In genomic region chr3:191306428-191306827, GRCh38 we compare ENCODE assay signal across 26 cellular contexts. TPM values are rescaled to one million over a fixed set of nuclear protein-coding genes. Genes with fewer than 3 reads are reported as not detected.
A peak's percentile ranks its signal among the peaks of the same experiment; 100 is the strongest.
DNase-seq lines count a peak whose midpoint lies in the region; ATAC-seq lines count a peak whose summit lies in the region.
"Had no signal": no experiment of that assay in that cellular context is flagged by ENCODE, and none has a peak within 500 bp of the region (broad histone marks: within the 10 kb centered on the region; RNA-seq: fewer than 3 reads in every experiment).

No MANE protein-coding gene starts in this region.

- H3K79me1 ChIP-seq in mesenchymal stem cell (replicated peaks; ENCODE audit: low read length, poor library complexity, severe bottlenecking), result no peaks in the 10 kb centered on the region

- H3K4me3 ChIP-seq in mesenchymal stem cell (ENCODE audit: insufficient read depth in 1 of 2, low read depth in 1 of 2, low read length in 2 of 2), result no peak overlapping the region
- H3K4me3 ChIP-seq: BLaER1, GM12878 had no signal

- H3K27ac Mint-ChIP-seq in stimulated activated naive B cell treated with anti-CD40 and anti-IgM and Interleukin-4, amounts not matched to agents 10 μg/mL and 1 μg/mL and 100 μg/mL, for 72 hours, result peak overlapping the region; percentile 47
- H3K27ac Mint-ChIP-seq: CD14-positive monocyte; CD4-positive, alpha-beta memory T cell; CD4-positive, CD25-positive, alpha-beta regulatory T cell; CD8-positive, alpha-beta memory T cell had no signal

- no peaks in the 10 kb centered on the region for H3K27me3 Mint-ChIP-seq in stimulated activated naive B cell treated with anti-CD40 and anti-IgM and Interleukin-4, amounts not matched to agents 10 μg/mL and 1 μg/mL and 100 μg/mL, for 72 hours
- H3K27me3 Mint-ChIP-seq: CD4-positive, alpha-beta memory T cell; CD4-positive, CD25-positive, alpha-beta regulatory T cell; CD8-positive, alpha-beta memory T cell had no signal

- H3K23ac ChIP-seq in mesenchymal stem cell (ENCODE audit: low read length in 2 of 2), result no peak overlapping the region

- 100% methylated on average over 2 of the region's 4 CpGs for WGBS in mesenchymal stem cell

- no peak overlapping the region for H3K18ac ChIP-seq in mesenchymal stem cell (ENCODE audit: low read depth in 1 of 2, low read length in 2 of 2)

- no peaks in the 10 kb centered on the region for H3K36me3 Mint-ChIP-seq in stimulated activated naive B cell treated with anti-CD40 and anti-IgM and Interleukin-4, amounts not matched to agents 10 μg/mL and 1 μg/mL and 100 μg/mL, for 72 hours
- H3K36me3 Mint-ChIP-seq: CD14-positive monocyte; CD4-positive, alpha-beta memory T cell; CD4-positive, CD25-positive, alpha-beta regulatory T cell; CD8-positive, alpha-beta memory T cell had no signal

- H3K27me3 ChIP-seq in mesenchymal stem cell (ENCODE audit: control insufficient read depth in 1 of 2, insufficient read depth in 1 of 2, low read length in 2 of 2), result no peaks in the 10 kb centered on the region
- H3K27me3 ChIP-seq: BE2C, BLaER1 had no signal

- H2BK5ac ChIP-seq in mesenchymal stem cell (ENCODE audit: low read depth, low read length, poor library complexity, severe bottlenecking), result no peak overlapping the region

- no peak overlapping the region for H4K91ac ChIP-seq in mesenchymal stem cell (ENCODE audit: low read length)

- no peak overlapping the region for H3K4ac ChIP-seq in mesenchymal stem cell (ENCODE audit: low read depth in 1 of 2, low read length in 2 of 2)

- no peaks in the 10 kb centered on the region for H3K4me1 ChIP-seq in mesenchymal stem cell (ENCODE audit: control insufficient read depth, insufficient read depth, low read depth, low read length)
- H3K4me1 ChIP-seq: BE2C, BLaER1 had no signal

- no peak overlapping the region for H4K8ac ChIP-seq in mesenchymal stem cell (ENCODE audit: low read length)

- H2AK5ac ChIP-seq in mesenchymal stem cell (ENCODE audit: low read length, severe bottlenecking), result no peak overlapping the region

- H2BK120ac ChIP-seq in mesenchymal stem cell (ENCODE audit: low read depth, low read length), result no peak overlapping the region

- no peaks in the 10 kb centered on the region for H3K9me3 ChIP-seq in mesenchymal stem cell (ENCODE audit: control insufficient read depth, low read length)
- H3K9me3 ChIP-seq: BE2C, BLaER1 had no signal

- DNase-seq in M059J (ENCODE audit: low read depth) (peak; percentile 9), mesenchymal stem cell (peak; percentile 53), NCI-H1930 (lab: John Stamatoyannopoulos, UW) (no peak)
- DNase-seq in stimulated activated naive B cell treated with anti-CD40 and anti-IgM and Interleukin-4, amounts not matched to agents 10 μg/mL and 1 μg/mL and 100 μg/mL, for 72 hours, result no peak
- DNase-seq: 8988T; ACHN; BE2C; C1 segment of cervical spinal cord; CD4-positive, alpha-beta memory T cell; CD4-positive, CD25-positive, alpha-beta regulatory T cell; CD8-positive, alpha-beta memory T cell; COR-L47; DMS 273 treated with DMSO at 0.1 percent for 48 hours; DMS153; DMS53; DMS79; DND-41; EL; GDM1 had no signal

- H3K4me1 Mint-ChIP-seq in stimulated activated naive B cell treated with anti-CD40 and anti-IgM and Interleukin-4, amounts not matched to agents 10 μg/mL and 1 μg/mL and 100 μg/mL, for 72 hours, result peaks cover 15 to 36% of the 10 kb centered on the region in 2 donors
- H3K4me1 Mint-ChIP-seq: CD14-positive monocyte; CD4-positive, alpha-beta memory T cell; CD4-positive, CD25-positive, alpha-beta regulatory T cell; CD8-positive, alpha-beta memory T cell had no signal

- H2BK15ac ChIP-seq in mesenchymal stem cell (ENCODE audit: low read depth, poor library complexity, severe bottlenecking), result no peak overlapping the region

- no peak overlapping the region for H3K14ac ChIP-seq in mesenchymal stem cell (ENCODE audit: low read length in 2 of 2)

- H3K27ac ChIP-seq in mesenchymal stem cell (ENCODE audit: low read length, poor library complexity, severe bottlenecking), result no peak overlapping the region
- H3K27ac ChIP-seq: BLaER1 had no signal

- no peak overlapping the region for H3K4me3 Mint-ChIP-seq in stimulated activated naive B cell treated with anti-CD40 and anti-IgM and Interleukin-4, amounts not matched to agents 10 μg/mL and 1 μg/mL and 100 μg/mL, for 72 hours
- H3K4me3 Mint-ChIP-seq: CD14-positive monocyte; CD4-positive, alpha-beta memory T cell; CD4-positive, CD25-positive, alpha-beta regulatory T cell; CD8-positive, alpha-beta memory T cell had no signal

- no peak for ATAC-seq in stimulated activated naive B cell treated with anti-CD40 and anti-IgM and Interleukin-4, amounts not matched to agents 10 μg/mL and 1 μg/mL and 100 μg/mL, for 72 hours (replicated peaks)
- ATAC-seq in GM21360 (IDR thresholded peaks at IDR 0.05; ENCODE audit: unreplicated experiment), result no peak
- ATAC-seq in GM19035 (IDR thresholded peaks at IDR 0.05; ENCODE audit: unreplicated experiment), result no peak
- ATAC-seq: GM12878 had no signal

- H3K9me3 Mint-ChIP-seq in stimulated activated naive B cell treated with anti-CD40 and anti-IgM and Interleukin-4, amounts not matched to agents 10 μg/mL and 1 μg/mL and 100 μg/mL, for 72 hours, result peaks cover 0 to 3% of the 10 kb centered on the region in 2 donors

- no peak overlapping the region for H2BK12ac ChIP-seq in mesenchymal stem cell (ENCODE audit: low read length in 2 of 2)

- H2AFZ ChIP-seq in mesenchymal stem cell (ENCODE audit: low read depth, low read length), result no peak overlapping the region

- no peak overlapping the region for H3K9ac ChIP-seq in mesenchymal stem cell (ENCODE audit: low read length)
- H3K9ac ChIP-seq: BLaER1 had no signal

- H3K36me3 ChIP-seq in mesenchymal stem cell (ENCODE audit: control insufficient read depth in 1 of 2, insufficient read depth in 2 of 2, low read depth in 1 of 2, low read length in 2 of 2), result no peaks in the 10 kb centered on the region
- H3K36me3 ChIP-seq: BE2C, BLaER1 had no signal

- H3K4me2 ChIP-seq in mesenchymal stem cell (ENCODE audit: low read length, poor library complexity, severe bottlenecking), result no peak overlapping the region
- H3K4me2 ChIP-seq: BLaER1 had no signal

RNA-seq across cellular contexts. Expression of gene CCDC50, which starts 22.8 kb away (rescaled TPM):
- 184 and 195 TPM in 2 replicates for total RNA-seq in M059J (2014; rRNA removed; shearing (Covaris generic))
- 83.5 TPM for polyA plus RNA-seq in mesenchymal stem cell (2013, experiment 1 of 2)
- 86.8 TPM for polyA plus RNA-seq in mesenchymal stem cell (2013, experiment 2 of 2)

RNA-seq across cellular contexts. Expression of gene UTS2B, which starts 23.9 kb away (rescaled TPM):
- total RNA-seq in M059J (2014; rRNA removed; shearing (Covaris generic)), result 0.57 and 10.3 TPM in 2 replicates
- polyA plus RNA-seq in mesenchymal stem cell (2013, experiment 1 of 2), result 0.55 TPM
- polyA plus RNA-seq in mesenchymal stem cell (2013, experiment 2 of 2), result 0.55 TPM
- total RNA-seq: CD4-positive, alpha-beta memory T cell; CD4-positive, CD25-positive, alpha-beta regulatory T cell; CD8-positive, alpha-beta memory T cell; Daoy; G401 had no signal
- polyA plus RNA-seq: CD14-positive monocyte; CD4-positive, alpha-beta memory T cell; CD4-positive, CD25-positive, alpha-beta regulatory T cell; CD8-positive, alpha-beta memory T cell had no signal

Comparison
In these comparisons a context has a peak if more than half of its experiments do, and no peak if none do; other contexts are left out.
1. DNase-seq: peak in M059J (single experiment) and mesenchymal stem cell (single experiment); none in stimulated activated naive B cell treated with anti-CD40 and anti-IgM and Interleukin-4, amounts not matched to agents 10 μg/mL and 1 μg/mL and 100 μg/mL, for 72 hours (single experiment) and NCI-H1930 (0 of 2).